Comparison of ENCODE assay signal across 20 cellular contexts in genomic region chr12:71578694-71579258, GRCh38.
"Had no signal": no experiment of that assay in that cellular context is flagged by ENCODE, and none has a peak within 500 bp of the region (broad histone marks: within the 10 kb centered on the region; RNA-seq: fewer than 3 reads in every experiment).

No MANE protein-coding gene starts in this region.

- H3K27me3 ChIP-seq: gastrocnemius medialis, hepatocyte, left lung, pancreas, sigmoid colon, spleen, testis, tibial artery had no signal

- ATAC-seq: effector memory CD8-positive, alpha-beta T cell; gastrocnemius medialis; left cardiac atrium; left lung; naive thymus-derived CD8-positive, alpha-beta T cell; pancreas; stimulated activated memory B cell treated with anti-CD40 and anti-IgM and Interleukin-4, amounts not matched to agents 10 μg/mL and 1 μg/mL and 100 μg/mL, for 72 hours; stimulated activated naive CD8-positive, alpha-beta T cell treated with anti-CD3 and anti-CD28 coated beads, Interleukin-15, Interleukin-2, amounts not matched to agents 100 U/mL and 50 U/mL, for 24 hours had no signal

- H3K9me3 ChIP-seq: gastrocnemius medialis, left lung, pancreas, sigmoid colon, spleen, testis, tibial artery had no signal

- DNase-seq: cerebellar nuclear complex; cortex of kidney; effector memory CD8-positive, alpha-beta T cell; gastrocnemius medialis; head of caudate nucleus; left cardiac atrium; left lung; naive thymus-derived CD8-positive, alpha-beta T cell; nephron progenitor cell; occipital lobe; pancreas; sigmoid colon; spleen; stimulated activated CD4-positive, alpha-beta T cell treated with anti-CD3 and anti-CD28 coated beads, Interleukin-4, amount 100 ng/mL, for 4 hours; stimulated activated naive CD8-positive, alpha-beta T cell treated with anti-CD3 and anti-CD28 coated beads, Interleukin-15, Interleukin-2, amounts not matched to agents 100 U/mL and 50 U/mL, for 24 hours; substantia nigra; testis; tibial artery had no signal

- H3K27ac ChIP-seq: gastrocnemius medialis, hepatocyte, left lung, pancreas, sigmoid colon, spleen, testis, tibial artery had no signal

- H3K4me3 ChIP-seq: gastrocnemius medialis, hepatocyte, left lung, pancreas, sigmoid colon, spleen, testis, tibial artery had no signal

- H3K4me2 ChIP-seq: hepatocyte had no signal

- H2AFZ ChIP-seq: hepatocyte had no signal

- H3K4me1 ChIP-seq: gastrocnemius medialis, left lung, pancreas, sigmoid colon, spleen, testis, tibial artery had no signal

- H3K36me3 ChIP-seq: left lung, pancreas, sigmoid colon, spleen, tibial artery had no signal

- H3K79me2 ChIP-seq: hepatocyte had no signal
